ENCODE assay signal across 8 cellular contexts in the genomic region with DNA sequence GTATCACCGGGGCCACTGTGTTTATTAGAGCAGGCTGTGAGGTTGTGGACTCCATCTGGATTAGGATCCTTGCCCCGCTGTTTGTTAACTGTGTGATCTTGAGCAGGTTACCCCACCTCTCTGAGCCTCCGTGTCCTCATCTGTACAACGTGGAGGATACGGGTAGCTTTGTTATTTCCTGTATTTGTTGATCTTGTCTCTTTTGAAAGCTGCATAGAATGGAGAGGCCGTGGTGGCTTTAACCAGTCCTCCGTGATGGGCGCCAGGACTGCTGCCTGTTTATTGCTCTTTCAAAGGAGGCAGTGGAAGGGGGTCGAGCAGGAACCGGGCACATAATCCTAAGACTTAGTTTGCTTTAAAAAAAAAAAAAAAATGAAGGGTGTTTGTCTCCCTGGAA. TPM values are rescaled to one million over a fixed set of nuclear protein-coding genes. Genes with fewer than 3 reads are reported as not detected.
A peak's percentile ranks its signal among the peaks of the same experiment; 100 is the strongest.
DNase-seq lines count a peak whose midpoint lies in the region; ATAC-seq, FAIRE-seq and TF ChIP-seq lines count a peak whose summit lies in the region.

No MANE protein-coding gene starts in this region.

- in situ Hi-C loops in transverse colon (cut with MboI; ENCODE audit: low pct_ligation_motif_present in 1 of 4, low pct_unique_long_range_greater_than_20kb in 1 of 4, low sequenced_read_pairs in 3 of 4) = no loop called here

- TF ChIP-seq CTCF in lower lobe of right lung (IDR thresholded peaks at IDR 0.05) (no peak), transverse colon (IDR thresholded peaks at IDR 0.05) (no peak), chondrocyte (IDR thresholded peaks at IDR 0.05) (no peak)

- peak overlapping the region; percentile 99 for H3K27ac Mint-ChIP-seq in activated naive CD4-positive, alpha-beta T cell treated with anti-CD3 and anti-CD28 coated beads, Interleukin-2, amount 50 U/mL, for 24 hours
- H3K27ac Mint-ChIP-seq in chondrocyte (ENCODE audit: unreplicated experiment) = no peak overlapping the region

- peak overlapping the region; percentile 56 for H3K27ac ChIP-seq in lower lobe of right lung
- H3K27ac ChIP-seq in transverse colon = peak overlapping the region in 3 of 4 donors; percentile 37 to 58 (median 52)

- H3K9me3 ChIP-seq in lower lobe of right lung = no peaks in the 10 kb centered on the region
- no peaks in the 10 kb centered on the region for H3K9me3 ChIP-seq in transverse colon

- intact Hi-C loops in lower lobe of right lung (cut with DNase I) (no loop called here), transverse colon (cut with DNase I; ENCODE audit: low total_unique reads) (no loop called here)

- ATAC-seq in lower lobe of right lung (no peak), GM21423 (IDR thresholded peaks at IDR 0.05; ENCODE audit: unreplicated experiment) (no peak)

- WGBS in transverse colon (ENCODE audit: low coverage in 1 of 2), 2 donors = 75% methylated on average over 10 of the region's 10 CpGs; no CpG with 5 or more reads in 1 of the 2 donors

- peaks cover 12% of the 10 kb centered on the region for H3K36me3 Mint-ChIP-seq in activated naive CD4-positive, alpha-beta T cell treated with anti-CD3 and anti-CD28 coated beads, Interleukin-2, amount 50 U/mL, for 24 hours
- H3K36me3 Mint-ChIP-seq in chondrocyte (ENCODE audit: low read depth) = peaks cover 5% of the 10 kb centered on the region

- no peaks in the 10 kb centered on the region for H3K9me3 Mint-ChIP-seq in activated naive CD4-positive, alpha-beta T cell treated with anti-CD3 and anti-CD28 coated beads, Interleukin-2, amount 50 U/mL, for 24 hours
- H3K9me3 Mint-ChIP-seq in chondrocyte (ENCODE audit: low read depth) = no peaks in the 10 kb centered on the region

- no peak for FAIRE-seq in urothelium cell line (lab: Jason Lieb, UNC)

- H3K4me3 Mint-ChIP-seq in activated naive CD4-positive, alpha-beta T cell treated with anti-CD3 and anti-CD28 coated beads, Interleukin-2, amount 50 U/mL, for 24 hours = peak overlapping the region; percentile 75
- no peak overlapping the region for H3K4me3 Mint-ChIP-seq in chondrocyte (ENCODE audit: unreplicated experiment)

- TF ChIP-seq EP300 in transverse colon (IDR thresholded peaks at IDR 0.05; ENCODE audit: low read depth) = no peak

- no peaks in the 10 kb centered on the region for H3K27me3 ChIP-seq in lower lobe of right lung (ENCODE audit: low read depth)
- H3K27me3 ChIP-seq in transverse colon = no peaks in the 10 kb centered on the region

- peak; percentile 8 for DNase-seq in activated gamma-delta T cell treated with Interleukin-2 at 50 U/mL for 16 hours
- no peak for DNase-seq in activated gamma-delta T cell (lab: John Stamatoyannopoulos, UW)
- DNase-seq in lower lobe of right lung = no peak
- DNase-seq in transverse colon = no peak
- DNase-seq in chondrocyte (ENCODE audit: low spot score) = no peak
- no peak for DNase-seq in urothelium cell line (ENCODE audit: low spot score)

- H3K4me3 ChIP-seq in lower lobe of right lung (no peak overlapping the region), transverse colon (no peak overlapping the region)

- no peaks in the 10 kb centered on the region for H3K27me3 Mint-ChIP-seq in activated naive CD4-positive, alpha-beta T cell treated with anti-CD3 and anti-CD28 coated beads, Interleukin-2, amount 50 U/mL, for 24 hours
- no peaks in the 10 kb centered on the region for H3K27me3 Mint-ChIP-seq in chondrocyte (ENCODE audit: low read depth)

- H3K4me1 ChIP-seq in lower lobe of right lung (peaks cover 13% of the 10 kb centered on the region), transverse colon (peaks cover 0 to 11% (median 0%) of the 10 kb centered on the region in 4 donors)

- H3K36me3 ChIP-seq in lower lobe of right lung (no peaks in the 10 kb centered on the region), transverse colon (no peaks in the 10 kb centered on the region)

- no peak for TF ChIP-seq POLR2A in transverse colon (IDR thresholded peaks at IDR 0.05)

- peaks cover 54% of the 10 kb centered on the region for H3K4me1 Mint-ChIP-seq in activated naive CD4-positive, alpha-beta T cell treated with anti-CD3 and anti-CD28 coated beads, Interleukin-2, amount 50 U/mL, for 24 hours
- peaks cover 21% of the 10 kb centered on the region for H3K4me1 Mint-ChIP-seq in chondrocyte (ENCODE audit: low read depth)

RNA-seq across cellular contexts. Expression of a gene that starts 22.9 kb away (rescaled TPM):
- total RNA-seq in lower lobe of right lung = 3.9 TPM
- total RNA-seq in transverse colon = 10 to 100 TPM in 1 of 4 donors, 1 to 10 TPM in 2, not detected in 1; 3.3 to 16.5 (median 4.0) TPM
- total RNA-seq in chondrocyte = 6.7 to 7.6 TPM (median 7.4 TPM) in 3 replicates
